Comparison of ENCODE assay signal across 17 cellular contexts in genomic region chr16:3487521-3488410, GRCh38. TPM values are rescaled to one million over a fixed set of nuclear protein-coding genes. Genes with fewer than 3 reads are reported as not detected.
DNase-seq lines count a peak whose midpoint lies in the region; ATAC-seq and TF ChIP-seq lines count a peak whose summit lies in the region.
"Had no signal": no experiment of that assay in that cellular context is flagged by ENCODE, and none has a peak within 500 bp of the region (broad histone marks: within the 10 kb centered on the region; RNA-seq: fewer than 3 reads in every experiment).

No MANE protein-coding gene starts in this region.

- no peaks in the 10 kb centered on the region for H3K27me3 ChIP-seq in right cardiac atrium (ENCODE audit: control insufficient read depth, insufficient read depth)
- no peaks in the 10 kb centered on the region for H3K27me3 ChIP-seq in upper lobe of right lung
- H3K27me3 ChIP-seq: brain microvascular endothelial cell, uterus had no signal

- WGBS in right cardiac atrium = 85% methylated on average over 24 of the region's 24 CpGs

- H3K4me1 ChIP-seq in right cardiac atrium (ENCODE audit: control insufficient read depth, insufficient read depth, low read length) (no peaks in the 10 kb centered on the region), upper lobe of right lung (no peaks in the 10 kb centered on the region)
- H3K4me1 ChIP-seq: prostate gland, uterus had no signal

- DNase-seq in right cardiac atrium (peak in 2 of 3 donors; percentile 4 to 42), cardiac septum (ENCODE audit: low spot score) (no peak), left lobe of liver (ENCODE audit: low spot score) (no peak), upper lobe of right lung (no peak)
- DNase-seq: activated CD4-positive, alpha-beta T cell treated with anti-CD3 and anti-CD28 coated beads, Interleukin-2, amount 50 U/mL, for 48 hours; activated T-cell treated with anti-CD3 and anti-CD28 coated beads, Interleukin-2, amount 50 U/mL, for 24 hours; brain microvascular endothelial cell; COR-L47; effector memory CD4-positive, alpha-beta T cell; hypothalamus; left cardiac atrium; NCI-H526 treated with DMSO at 0.1 percent for 48 hours; stimulated activated CD4-positive, alpha-beta T cell treated with anti-CD3 and anti-CD28 coated beads, Interleukin-12 subunit alpha, Interleukin-12 subunit beta, amount 100 ng/mL, for 4 hours; uterus had no signal

- intact Hi-C loops in right cardiac atrium (cut with DNase I) (no loop called here), cardiac septum (cut with DNase I) (no loop called here), upper lobe of right lung (cut with DNase I) (no loop called here)

- H3K27ac ChIP-seq in right cardiac atrium (ENCODE audit: low read length) (no peak overlapping the region), upper lobe of right lung (no peak overlapping the region)
- H3K27ac ChIP-seq: brain microvascular endothelial cell, prostate gland, uterus had no signal

- H3K4me3 ChIP-seq in right cardiac atrium (ENCODE audit: low read length) (no peak overlapping the region), upper lobe of right lung (no peak overlapping the region)
- H3K4me3 ChIP-seq: prostate gland, uterus had no signal

- peaks cover 42% of the 10 kb centered on the region for H3K36me3 ChIP-seq in upper lobe of right lung
- H3K36me3 ChIP-seq: uterus had no signal

- H3K9me3 ChIP-seq in right cardiac atrium (ENCODE audit: control insufficient read depth, low read length) (no peaks in the 10 kb centered on the region), upper lobe of right lung (no peaks in the 10 kb centered on the region)
- H3K9me3 ChIP-seq: prostate gland, uterus had no signal

- ATAC-seq in right cardiac atrium (peak in 1 of 2 donors; percentile 10), left lobe of liver (peak; percentile 4), upper lobe of right lung (peak; percentile 3), HG03342 (IDR thresholded peaks at IDR 0.05; ENCODE audit: unreplicated experiment) (no peak), GM19395 (IDR thresholded peaks at IDR 0.05; ENCODE audit: unreplicated experiment) (no peak)

- no peak for TF ChIP-seq CTCF in upper lobe of right lung (IDR thresholded peaks at IDR 0.05)

RNA-seq across cellular contexts. Expression of gene C16orf90, which starts 7.5 kb away (rescaled TPM):
- total RNA-seq in right cardiac atrium = not detected
- not detected for polyA plus RNA-seq in right cardiac atrium
- total RNA-seq in cardiac septum = not detected
- total RNA-seq in left lobe of liver = not detected
- total RNA-seq in upper lobe of right lung = not detected
- total RNA-seq: left cardiac atrium, uterus had no signal

RNA-seq across cellular contexts. Expression of gene CLUAP1, which starts 13.0 kb away (rescaled TPM):
- total RNA-seq in right cardiac atrium = 10 to 100 TPM; 16.8 to 22.2 (median 18.6) TPM
- 8.5 TPM for polyA plus RNA-seq in right cardiac atrium
- total RNA-seq in cardiac septum = 15.3 TPM
- 6.8 TPM for total RNA-seq in left lobe of liver
- total RNA-seq in upper lobe of right lung = 23.3 TPM

RNA-seq across cellular contexts. Expression of gene NAA60, which starts 44.3 kb away (rescaled TPM):
- total RNA-seq in right cardiac atrium = 10 to 100 TPM; 40.7 to 51.5 (median 46.0) TPM
- polyA plus RNA-seq in right cardiac atrium = 50.9 TPM
- total RNA-seq in cardiac septum = 25.5 TPM
- total RNA-seq in left lobe of liver = 39.5 TPM
- total RNA-seq in upper lobe of right lung = 56.2 TPM

RNA-seq across cellular contexts. Expression of gene ZNF597, which starts 44.5 kb away (rescaled TPM):
- total RNA-seq in right cardiac atrium (1 to 10 TPM; 2.0 to 3.5 (median 2.2) TPM), cardiac septum (1.8 TPM), left lobe of liver (0.91 TPM), upper lobe of right lung (5.1 TPM)
- 0.88 TPM for polyA plus RNA-seq in right cardiac atrium

Comparison
In these comparisons a context has a peak if more than half of its experiments do, and no peak if none do; other contexts are left out.
1. DNase-seq: peak in right cardiac atrium (2 of 3); none in cardiac septum (single experiment), left lobe of liver (single experiment) and upper lobe of right lung (single experiment).
2. ATAC-seq: peak in left lobe of liver (single experiment) and upper lobe of right lung (single experiment); none in HG03342 (single experiment) and GM19395 (single experiment).